Comparison of ENCODE assay signal across 14 cellular contexts in genomic region chr9:37242089-37242488, GRCh38.
DNase-seq lines count a peak whose midpoint lies in the region; ATAC-seq, FAIRE-seq and TF ChIP-seq lines count a peak whose summit lies in the region.
"Had no signal": no experiment of that assay in that cellular context is flagged by ENCODE, and none has a peak within 500 bp of the region (broad histone marks: within the 10 kb centered on the region; RNA-seq: fewer than 3 reads in every experiment).

No MANE protein-coding gene starts in this region.

- no peak overlapping the region for H3K9ac ChIP-seq in HepG2 (ENCODE audit: insufficient read depth, low read depth, low read length)
- no peak overlapping the region for H3K9ac ChIP-seq in K562 (ENCODE audit: insufficient read depth in 1 of 2, low read depth in 2 of 2, low read length in 2 of 2)
- H3K9ac ChIP-seq in mammary epithelial cell (ENCODE audit: insufficient read depth, low read length), result no peak overlapping the region
- H3K9ac ChIP-seq: GM23248 had no signal

- H3K27me3 Mint-ChIP-seq in T-helper 2 cell treated with Interferon-gamma antibody and Interleukin-4, amounts not matched to agents 5 μg/mL and 100 μg/mL, for 36 hours (ENCODE audit: low read depth), result no peaks in the 10 kb centered on the region
- H3K27me3 Mint-ChIP-seq: CD4-positive, alpha-beta T cell had no signal

- POLR2A ChIA-PET in HepG2 (lab: Yijun Ruan, JAX) (no interaction called here), K562 (lab: Yijun Ruan, JAX) (interaction anchor here (0.5 to 1.6 kb wide), 5 partner anchors 13 to 390 kb away, joined by 3 to 9 read pairs (median 3); partner anchors contain the start of gene ZCCHC7)

- no peaks in the 10 kb centered on the region for H3K9me1 ChIP-seq in K562 (ENCODE audit: control insufficient read depth, insufficient read depth, low read length)

- BruUV-seq in HepG2 (replicated peaks; lab: Mats Ljungman, UMichigan) (no TSS peak), K562 (replicated peaks; lab: Mats Ljungman, UMichigan) (no TSS peak), mammary epithelial cell (replicated peaks; lab: Mats Ljungman, UMichigan) (no TSS peak)

- peaks cover 3% of the 10 kb centered on the region for H3K4me1 Mint-ChIP-seq in T-helper 2 cell treated with Interferon-gamma antibody and Interleukin-4, amounts not matched to agents 5 μg/mL and 100 μg/mL, for 36 hours (ENCODE audit: low read depth)

- H3K27ac ChIP-seq in HepG2 (ENCODE audit: extremely low read length, insufficient read depth, low read length) (no peak overlapping the region), right lobe of liver (no peak overlapping the region), K562 (ENCODE audit: extremely low read depth, low read depth, low read length) (no peak overlapping the region), mammary epithelial cell (ENCODE audit: insufficient read depth, low read depth, low read length) (no peak overlapping the region)
- H3K27ac ChIP-seq: C4-2B, GM23248 had no signal

- H3K79me2 ChIP-seq in HepG2 (ENCODE audit: insufficient read depth, low read length), result peaks cover 3% of the 10 kb centered on the region
- peaks cover 99% of the 10 kb centered on the region for H3K79me2 ChIP-seq in K562 (ENCODE audit: control insufficient read depth, insufficient read depth, low read length)
- H3K79me2 ChIP-seq in mammary epithelial cell (ENCODE audit: insufficient read depth, low read length), result no peaks in the 10 kb centered on the region

- dilution Hi-C loops in mammary epithelial cell (cut with HindIII; ENCODE audit: low sequenced_read_pairs), result no loop called here

- CTCF ChIA-PET in HepG2 (lab: Yijun Ruan, JAX; ENCODE audit: low intra/inter-chr PET ratio, low total read pairs), result no interaction called here
- CTCF ChIA-PET in K562 (lab: Yijun Ruan, JAX; ENCODE audit: low intra/inter-chr PET ratio), result no interaction called here
- CTCF ChIA-PET in mammary epithelial cell (lab: Charles Lee; ENCODE audit: low non-redundant PET), result no interaction called here

- no peaks in the 10 kb centered on the region for H4K20me1 ChIP-seq in HepG2 (ENCODE audit: insufficient read depth, low read length)
- H4K20me1 ChIP-seq in K562 (replicated peaks; ENCODE audit: control insufficient read depth, insufficient read depth, low read length), result no peaks in the 10 kb centered on the region
- no peaks in the 10 kb centered on the region for H4K20me1 ChIP-seq in mammary epithelial cell (ENCODE audit: insufficient read depth, low read length)

- H3K36me3 ChIP-seq in HepG2 (replicated peaks in 1 of 2; ENCODE audit: control insufficient read depth in 1 of 2, insufficient read depth in 2 of 2, low read length in 2 of 2), result no peaks in the 10 kb centered on the region
- no peaks in the 10 kb centered on the region for H3K36me3 ChIP-seq in right lobe of liver
- H3K36me3 ChIP-seq in K562 (ENCODE audit: control insufficient read depth, insufficient read depth, low read length), result peaks cover 4% of the 10 kb centered on the region; the same call in 2 of the 3 replicates
- H3K36me3 ChIP-seq in mammary epithelial cell (ENCODE audit: insufficient read depth, low read length), result no peaks in the 10 kb centered on the region
- H3K36me3 ChIP-seq: BE2C, HAP-1 had no signal

- ATAC-seq in HepG2, result no peak
- ATAC-seq in right lobe of liver, result no peak
- ATAC-seq in K562, result no peak
- ATAC-seq: GM12878 had no signal

- intact Hi-C loops in HepG2 (cut with micrococcal nuclease; ENCODE audit: unreplicated experiment) (no loop called here), right lobe of liver (cut with DNase I) (no loop called here), K562 (cut with micrococcal nuclease) (no loop called here), mammary epithelial cell (cut with micrococcal nuclease) (no loop called here)

- H3K9me3 Mint-ChIP-seq in T-helper 2 cell treated with Interferon-gamma antibody and Interleukin-4, amounts not matched to agents 5 μg/mL and 100 μg/mL, for 36 hours, result no peaks in the 10 kb centered on the region
- H3K9me3 Mint-ChIP-seq: CD4-positive, alpha-beta T cell had no signal

- H3K4me3 ChIP-seq in HepG2 (replicated peaks in 1 of 3; ENCODE audit: insufficient read depth in 1 of 3, low read depth in 2 of 3, low read length in 3 of 3) (no peak overlapping the region), right lobe of liver (no peak overlapping the region), K562 (no peak overlapping the region), mammary epithelial cell (replicated peaks in 1 of 3; ENCODE audit: insufficient read depth in 1 of 3, low read depth in 2 of 3, low read length in 3 of 3) (no peak overlapping the region)
- H3K4me3 ChIP-seq: GM12878, GM23248, HAP-1 had no signal

- no peaks in the 10 kb centered on the region for H3K36me3 Mint-ChIP-seq in T-helper 2 cell treated with Interferon-gamma antibody and Interleukin-4, amounts not matched to agents 5 μg/mL and 100 μg/mL, for 36 hours (ENCODE audit: low read depth)

- no peak for DNase-seq in HepG2 (ENCODE audit: low spot score)
- DNase-seq in right lobe of liver, result no peak
- DNase-seq in K562 (ENCODE audit: extremely low read depth in 1 of 4, low spot score in 3 of 4), result no peak
- no peak for DNase-seq in mammary epithelial cell
- DNase-seq in T-helper 2 cell treated with Interferon-gamma antibody and Interleukin-4, amounts not matched to agents 5 μg/mL and 100 μg/mL, for 36 hours (ENCODE audit: low spot score), result no peak
- DNase-seq: BE2C; Caco-2; CD4-positive, alpha-beta T cell; DMS79 treated with DMSO at 0.1 percent for 48 hours had no signal

- H3K4me2 ChIP-seq in HepG2 (ENCODE audit: low read depth, low read length) (no peak overlapping the region), K562 (ENCODE audit: insufficient read depth, low read length) (no peak overlapping the region), mammary epithelial cell (ENCODE audit: insufficient read depth, low read depth, low read length) (no peak overlapping the region)

- in situ Hi-C loops in HepG2 (cut with HindIII; ENCODE audit: extremely low pct_ligation_motif_present, low pct_unique_long_range_greater_than_20kb) (no loop called here), K562 (cut with MboI) (no loop called here), mammary epithelial cell (cut with MboI; ENCODE audit: low sequenced_read_pairs in 2 of 2) (no loop called here)

- H3K27ac Mint-ChIP-seq in T-helper 2 cell treated with Interferon-gamma antibody and Interleukin-4, amounts not matched to agents 5 μg/mL and 100 μg/mL, for 36 hours, result no peak overlapping the region
- H3K27ac Mint-ChIP-seq: CD4-positive, alpha-beta T cell had no signal

- no peak for TF ChIP-seq POLR2A in HepG2 (IDR thresholded peaks at IDR 0.05; ENCODE audit: insufficient read depth in 1 of 2, low read depth in 2 of 2, low read length in 2 of 2)
- TF ChIP-seq POLR2A in right lobe of liver (IDR thresholded peaks at IDR 0.05), result no peak
- TF ChIP-seq POLR2A in K562 (conservative IDR thresholded peaks at IDR 0.05), result no peak

- FAIRE-seq in HepG2 (lab: Jason Lieb, UNC) (no peak), K562 (lab: Jason Lieb, UNC) (no peak)
- FAIRE-seq: GM12878 had no signal

- H3K4me1 ChIP-seq in HepG2 (ENCODE audit: insufficient read depth, low read length), result peaks cover 19% of the 10 kb centered on the region
- no peaks in the 10 kb centered on the region for H3K4me1 ChIP-seq in right lobe of liver
- H3K4me1 ChIP-seq in K562 (replicated peaks in 1 of 2; ENCODE audit: control insufficient read depth in 2 of 2, insufficient read depth in 2 of 2, low read length in 2 of 2), result peaks cover 0 to 29% of the 10 kb centered on the region in 2 experiments; a peak in 3 of 5 replicates
- H3K4me1 ChIP-seq in mammary epithelial cell (ENCODE audit: insufficient read depth, low read length), result no peaks in the 10 kb centered on the region
- H3K4me1 ChIP-seq: Caco-2 had no signal

- TF ChIP-seq RAD21 in HepG2 (CRISPR knock-in tag; IDR thresholded peaks at IDR 0.05) (no peak), Ishikawa (IDR thresholded peaks at IDR 0.05; ENCODE audit: low read depth) (no peak), K562 (CRISPR knock-in tag; conservative IDR thresholded peaks at IDR 0.05 in 1 of 2, IDR thresholded peaks at IDR 0.05 in 1 of 2) (no peak)

- H2AFZ ChIP-seq in HepG2 (ENCODE audit: low read length), result no peak overlapping the region
- H2AFZ ChIP-seq in K562 (ENCODE audit: low read depth, low read length), result no peak overlapping the region
- no peak overlapping the region for H2AFZ ChIP-seq in mammary epithelial cell (ENCODE audit: low read depth, low read length)
- H2AFZ ChIP-seq: GM23248 had no signal

- TF ChIP-seq EP300 in HepG2 (IDR thresholded peaks at IDR 0.05; ENCODE audit: low read depth in 2 of 2, low read length in 2 of 2), result no peak
- no peak for TF ChIP-seq EP300 in HepG2 (CRISPR knock-in tag; IDR thresholded peaks at IDR 0.05; ENCODE audit: borderline replicate concordance)
- no peak for TF ChIP-seq EP300 in Ishikawa (IDR thresholded peaks at IDR 0.05; ENCODE audit: borderline replicate concordance)
- TF ChIP-seq EP300 in K562 (IDR thresholded peaks at IDR 0.05; ENCODE audit: low read length), result no peak

- no peak overlapping the region for H3K4me3 Mint-ChIP-seq in T-helper 2 cell treated with Interferon-gamma antibody and Interleukin-4, amounts not matched to agents 5 μg/mL and 100 μg/mL, for 36 hours
- H3K4me3 Mint-ChIP-seq: CD4-positive, alpha-beta T cell had no signal

- H3K9me3 ChIP-seq in HepG2 (ENCODE audit: low read length), result no peaks in the 10 kb centered on the region
- H3K9me3 ChIP-seq in right lobe of liver, result no peaks in the 10 kb centered on the region
- H3K9me3 ChIP-seq in K562 (replicated peaks; ENCODE audit: control insufficient read depth, insufficient read depth, low read depth, low read length), result no peaks in the 10 kb centered on the region
- H3K9me3 ChIP-seq in mammary epithelial cell (replicated peaks; ENCODE audit: insufficient read depth, low read length), result no peaks in the 10 kb centered on the region
- H3K9me3 ChIP-seq: BE2C, Caco-2, HAP-1 had no signal

- H3K27me3 ChIP-seq in HepG2 (ENCODE audit: control insufficient read depth in 1 of 2, insufficient read depth in 2 of 2, low read length in 2 of 2) (no peaks in the 10 kb centered on the region), right lobe of liver (no peaks in the 10 kb centered on the region), K562 (ENCODE audit: control insufficient read depth in 2 of 2, insufficient read depth in 2 of 2, low read length in 2 of 2) (no peaks in the 10 kb centered on the region), mammary epithelial cell (ENCODE audit: insufficient read depth, low read length) (no peaks in the 10 kb centered on the region)
- H3K27me3 ChIP-seq: BE2C had no signal

- WGBS in HepG2 (ENCODE audit: low lambda C conversion rate), result 90% methylated on average over 1 of the region's 1 CpG
- WGBS in right lobe of liver (ENCODE audit: insufficient coverage, low coverage, low lambda C conversion rate, missing lambda C conversion rate), result 92% methylated on average over 1 of the region's 1 CpG
- WGBS in K562 (ENCODE audit: insufficient coverage, low coverage, missing lambda C conversion rate), result 79% methylated on average over 1 of the region's 1 CpG
- 100% methylated on average over 1 of the region's 1 CpG for WGBS in mammary epithelial cell (ENCODE audit: low coverage, missing lambda C conversion rate)

- TF ChIP-seq CTCF in HepG2 (CRISPR knock-in tag; IDR thresholded peaks at IDR 0.05), result no peak
- TF ChIP-seq CTCF in right lobe of liver (IDR thresholded peaks at IDR 0.05), result no peak
- no peak for TF ChIP-seq CTCF in K562 (IDR thresholded peaks at IDR 0.05 in 2 of 3, conservative IDR thresholded peaks at IDR 0.05 in 1 of 3; ENCODE audit: insufficient read depth in 2 of 3, low read depth in 1 of 3, low read length in 3 of 3)
- TF ChIP-seq CTCF in mammary epithelial cell (conservative IDR thresholded peaks at IDR 0.05 in 1 of 2, IDR thresholded peaks at IDR 0.05 in 1 of 2; ENCODE audit: extremely low read depth in 1 of 2, insufficient read depth in 1 of 2, low read depth in 1 of 2, low read length in 2 of 2), result no peak

Comparison
In these comparisons a context has a peak if more than half of its experiments do, and no peak if none do; other contexts are left out.
1. Of the 241 proteins assayed by ChIP-seq in both HepG2 and K562: peak only in HepG2: none; only in K562: NFIC; in both: none; in neither: 240.